Comparison of ENCODE assay signal across 18 cellular contexts in genomic region chr4:37964734-37965457, GRCh38. TPM values are rescaled to one million over a fixed set of nuclear protein-coding genes. Genes with fewer than 3 reads are reported as not detected.
A peak's percentile ranks its signal among the peaks of the same experiment; 100 is the strongest.
DNase-seq lines count a peak whose midpoint lies in the region; ATAC-seq lines count a peak whose summit lies in the region.
"Had no signal": no experiment of that assay in that cellular context is flagged by ENCODE, and none has a peak within 500 bp of the region (broad histone marks: within the 10 kb centered on the region; RNA-seq: fewer than 3 reads in every experiment).

No MANE protein-coding gene starts in this region.

- H3K27me3 Mint-ChIP-seq in activated naive CD8-positive, alpha-beta T cell treated with anti-CD3 and anti-CD28 coated beads, Interleukin-2, amount 50 U/mL, for 24 hours, result no peaks in the 10 kb centered on the region
- no peaks in the 10 kb centered on the region for H3K27me3 Mint-ChIP-seq in activated T-cell treated with anti-CD3 and anti-CD28 coated beads, Interleukin-2, amount 50 U/mL, for 72 hours (ENCODE audit: low read depth)

- peaks cover 1% of the 10 kb centered on the region for H3K36me3 Mint-ChIP-seq in activated naive CD8-positive, alpha-beta T cell treated with anti-CD3 and anti-CD28 coated beads, Interleukin-2, amount 50 U/mL, for 24 hours (ENCODE audit: low read depth)
- H3K36me3 Mint-ChIP-seq in activated T-cell treated with anti-CD3 and anti-CD28 coated beads, Interleukin-2, amount 50 U/mL, for 72 hours (ENCODE audit: insufficient read depth in 2 of 2), result no peaks in the 10 kb centered on the region

- ATAC-seq in GM18511 (IDR thresholded peaks at IDR 0.05; ENCODE audit: unreplicated experiment) (peak; percentile 84), GM21515 (IDR thresholded peaks at IDR 0.05; ENCODE audit: unreplicated experiment) (peak; percentile 71), HG03064 (IDR thresholded peaks at IDR 0.05; ENCODE audit: low read depth, unreplicated experiment) (peak; percentile 86)
- peak; percentile 36 for ATAC-seq in activated naive CD8-positive, alpha-beta T cell treated with anti-CD3 and anti-CD28 coated beads, Interleukin-2, amount 50 U/mL, for 24 hours
- no peak for ATAC-seq in activated T-cell treated with anti-CD3 and anti-CD28 coated beads, Interleukin-2, amount 50 U/mL, for 72 hours (replicated peaks in 1 of 2)
- ATAC-seq: gastrocnemius medialis, SK-N-SH treated with all-trans-retinoic acid at 6 μM for 48 hours had no signal

- no peaks in the 10 kb centered on the region for H3K9me3 Mint-ChIP-seq in activated naive CD8-positive, alpha-beta T cell treated with anti-CD3 and anti-CD28 coated beads, Interleukin-2, amount 50 U/mL, for 24 hours
- H3K9me3 Mint-ChIP-seq in activated T-cell treated with anti-CD3 and anti-CD28 coated beads, Interleukin-2, amount 50 U/mL, for 72 hours, result no peaks in the 10 kb centered on the region
- H3K9me3 Mint-ChIP-seq: CD14-positive monocyte had no signal

- H3K4me3 Mint-ChIP-seq in activated naive CD8-positive, alpha-beta T cell treated with anti-CD3 and anti-CD28 coated beads, Interleukin-2, amount 50 U/mL, for 24 hours, result no peak overlapping the region
- H3K4me3 Mint-ChIP-seq in activated T-cell treated with anti-CD3 and anti-CD28 coated beads, Interleukin-2, amount 50 U/mL, for 72 hours, result no peak overlapping the region
- H3K4me3 Mint-ChIP-seq: CD14-positive monocyte had no signal

- DNase-seq in activated naive CD8-positive, alpha-beta T cell treated with anti-CD3 and anti-CD28 coated beads, Interleukin-2, amount 50 U/mL, for 24 hours, result no peak
- DNase-seq in medulla oblongata (ENCODE audit: extremely low spot score) (no peak), hepatic stellate cell (ENCODE audit: low spot score) (no peak), 8988T (no peak)
- no peak for DNase-seq in activated T-cell treated with anti-CD3 and anti-CD28 coated beads, Interleukin-2, amount 50 U/mL, for 72 hours
- DNase-seq: activated CD8-positive, alpha-beta memory T cell treated with anti-CD3 and anti-CD28 coated beads, Interleukin-2, amount 50 U/mL, for 48 hours; EL; gastrocnemius medialis; MM.1S; nucleus accumbens; OCI-M1; WERI-Rb-1 had no signal

- H3K27ac Mint-ChIP-seq in activated naive CD8-positive, alpha-beta T cell treated with anti-CD3 and anti-CD28 coated beads, Interleukin-2, amount 50 U/mL, for 24 hours, result no peak overlapping the region
- H3K27ac Mint-ChIP-seq in activated T-cell treated with anti-CD3 and anti-CD28 coated beads, Interleukin-2, amount 50 U/mL, for 72 hours, result no peak overlapping the region

- H3K4me1 Mint-ChIP-seq in activated naive CD8-positive, alpha-beta T cell treated with anti-CD3 and anti-CD28 coated beads, Interleukin-2, amount 50 U/mL, for 24 hours, result peaks cover 25% of the 10 kb centered on the region
- H3K4me1 Mint-ChIP-seq in activated T-cell treated with anti-CD3 and anti-CD28 coated beads, Interleukin-2, amount 50 U/mL, for 72 hours (ENCODE audit: low read depth), result peaks cover 5% of the 10 kb centered on the region

RNA-seq across cellular contexts. Expression of gene PTTG2, which starts 4.7 kb away (rescaled TPM):
- total RNA-seq in activated T-cell treated with anti-CD3 and anti-CD28 coated beads, Interleukin-2, amount 50 U/mL, for 72 hours, result not detected
- total RNA-seq: endothelial cell of umbilical vein had no signal

Comparison
In these comparisons a context has a peak if more than half of its experiments do, and no peak if none do; other contexts are left out.
1. ATAC-seq: peak in GM18511 (single experiment), GM21515 (single experiment), HG03064 (single experiment) and activated naive CD8-positive, alpha-beta T cell treated with anti-CD3 and anti-CD28 coated beads, Interleukin-2, amount 50 U/mL, for 24 hours (single experiment); none in activated T-cell treated with anti-CD3 and anti-CD28 coated beads, Interleukin-2, amount 50 U/mL, for 72 hours (0 of 2).